ENCODE assay signal across 1 cellular context in genomic region chr5:72246239-72246580, GRCh38.
TF ChIP-seq lines count a peak whose summit lies in the region.

No MANE protein-coding gene starts in this region.

TF ChIP-seq in K562, 482 proteins besides CTCF, POLR2A, EP300 and RAD21 (continued from another document):
- TF ChIP-seq ATF3 (IDR thresholded peaks at IDR 0.05) = peak; percentile 16; the same call in 1 of the 2 replicates
- no peak for TF ChIP-seq ATF3 (CRISPR knock-in tag; conservative IDR thresholded peaks at IDR 0.05)
- TF ChIP-seq SOX6 (IDR thresholded peaks at IDR 0.05) = 0 out of 2 replicates have a peak, but pooled peaks have one; percentile 34
- TF ChIP-seq ARNT (IDR thresholded peaks at IDR 0.05) = no peak
- 0 out of 3 replicates have a peak, but pooled peaks of 1 of the 2 experiments have one; percentile 25 for TF ChIP-seq CBX3 (IDR thresholded peaks at IDR 0.05; ENCODE audit: borderline replicate concordance in 1 of 2, low read length in 2 of 2)
- no peak for TF ChIP-seq L3MBTL2 (IDR thresholded peaks at IDR 0.05)
- no peak for TF ChIP-seq CREB1 (IDR thresholded peaks at IDR 0.05)
- TF ChIP-seq CREB1 (CRISPR knock-in tag; IDR thresholded peaks at IDR 0.05) = no peak
- TF ChIP-seq ZFX (CRISPR knock-in tag; IDR thresholded peaks at IDR 0.05) = 0 out of 2 replicates have a peak, but pooled peaks have one; percentile 13
- 0 out of 2 replicates have a peak, but pooled peaks have one; percentile 11 for TF ChIP-seq PKNOX1 (IDR thresholded peaks at IDR 0.05)
- no peak for TF ChIP-seq EZH2 (IDR thresholded peaks at IDR 0.05; ENCODE audit: borderline replicate concordance, low read depth, low read length)
- TF ChIP-seq MLLT1 (IDR thresholded peaks at IDR 0.05) = 0 out of 4 replicates have a peak, but pooled peaks of 1 of the 2 experiments have one; percentile 32
- TF ChIP-seq ATF7 (IDR thresholded peaks at IDR 0.05) = peak; percentile 49; the same call in 1 of the 2 replicates
- TF ChIP-seq ZNF347 (CRISPR knock-in tag; IDR thresholded peaks at IDR 0.05; ENCODE audit: low read depth) = no peak
- 0 out of 2 replicates have a peak, but pooled peaks have one; percentile 16 for TF ChIP-seq CREM (IDR thresholded peaks at IDR 0.05; ENCODE audit: low read depth)
- no peak for TF ChIP-seq THRB (CRISPR knock-in tag; conservative IDR thresholded peaks at IDR 0.05)
- no peak; the same call in 1 of the 2 replicates for TF ChIP-seq MAFF (IDR thresholded peaks at IDR 0.05; ENCODE audit: low read length)
- no peak for TF ChIP-seq ZBTB8A (IDR thresholded peaks at IDR 0.05; ENCODE audit: partially characterized antibody)
- TF ChIP-seq STAG1 (CRISPR knock-in tag; IDR thresholded peaks at IDR 0.05; ENCODE audit: borderline replicate concordance) = no peak
- TF ChIP-seq ZEB2 (IDR thresholded peaks at IDR 0.05) = no peak
- peak; percentile 52 for TF ChIP-seq SMARCA4 (IDR thresholded peaks at IDR 0.05)
- TF ChIP-seq MAFG (tag; conservative IDR thresholded peaks at IDR 0.05) = 0 out of 2 replicates have a peak, but pooled peaks have one; percentile 30
- no peak; the same call in 1 of the 2 replicates for TF ChIP-seq ADNP (tag; IDR thresholded peaks at IDR 0.05)
